8 cellular contexts compared by ENCODE assay signal in the genomic region with DNA sequence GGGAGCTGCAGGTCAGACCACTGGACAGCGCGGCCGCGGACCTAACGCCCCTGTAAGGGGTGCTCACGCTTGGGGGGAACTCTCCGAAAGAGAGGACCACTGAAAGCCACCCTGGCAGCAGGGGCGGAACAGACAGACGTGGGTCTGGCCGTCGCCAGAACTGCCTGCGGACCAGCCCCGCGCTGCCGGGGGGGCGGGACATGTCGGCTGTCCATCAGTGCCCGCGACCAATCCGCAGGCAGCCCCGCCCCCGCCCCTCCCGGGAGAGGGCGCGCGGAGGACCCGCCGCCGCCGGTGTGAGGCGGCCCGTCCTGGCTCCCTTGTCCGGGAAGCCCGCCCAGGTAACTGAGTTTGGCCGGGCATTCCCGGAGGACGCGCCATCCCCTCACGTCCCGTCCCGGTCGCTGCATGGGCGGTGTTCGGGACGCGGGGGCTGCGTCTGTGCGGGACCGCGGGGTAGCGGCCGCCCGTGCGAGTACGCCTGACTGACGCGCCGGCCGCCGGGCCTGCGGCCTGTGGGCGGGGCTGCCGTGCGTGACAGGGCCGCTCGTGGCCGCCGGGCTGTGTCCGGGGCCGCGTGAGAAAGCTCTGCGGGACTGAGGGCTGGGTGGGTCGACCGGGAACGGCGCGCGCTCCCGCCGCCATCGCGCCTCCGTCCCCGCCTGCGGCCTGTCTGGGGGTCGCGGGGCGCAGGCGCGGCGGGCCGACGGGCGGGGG. TPM values are rescaled to one million over a fixed set of nuclear protein-coding genes. Genes with fewer than 3 reads are reported as not detected.
DNase-seq lines count a peak whose midpoint lies in the region; ATAC-seq and TF ChIP-seq lines count a peak whose summit lies in the region.

No MANE protein-coding gene starts in this region.

- CTCF ChIA-PET in activated naive CD4-positive, alpha-beta T cell treated with anti-CD3 and anti-CD28 coated beads, Interleukin-2, amount 10 ng/mL, durations not matched to agents 7 days and 5 days (lab: Charles Lee): interaction anchor here (0.7 to 12.7 kb wide), 12 partner anchors 20 to 274 kb away, joined by 3 to 240 read pairs (median 14); no protein-coding TSS in a partner anchor

- H3K9me2 ChIP-seq in Karpas-422 (replicated peaks; ENCODE audit: insufficient read depth, low read length): no peaks in the 10 kb centered on the region

- peak; percentile 35 for ATAC-seq in GM21786 (IDR thresholded peaks at IDR 0.05; ENCODE audit: unreplicated experiment)
- peak; percentile 90 for ATAC-seq in gastroesophageal sphincter

- no peaks in the 10 kb centered on the region for H3K27me3 ChIP-seq in Karpas-422 (ENCODE audit: low read length)
- no peaks in the 10 kb centered on the region for H3K27me3 ChIP-seq in gastroesophageal sphincter

- peak overlapping the region; percentile 74 for H3K4me2 ChIP-seq in Karpas-422 (ENCODE audit: low read depth, low read length, poor library complexity, severe bottlenecking)

- H3K9me3 ChIP-seq in Karpas-422 (ENCODE audit: low read length) (no peaks in the 10 kb centered on the region), gastroesophageal sphincter (no peaks in the 10 kb centered on the region)

- H3K4me1 Mint-ChIP-seq in activated naive CD4-positive, alpha-beta T cell treated with anti-CD3 and anti-CD28 coated beads, Interleukin-2, amount 10 ng/mL, durations not matched to agents 7 days and 5 days: peaks cover 53% of the 10 kb centered on the region

- TF ChIP-seq CTCF in gastroesophageal sphincter (IDR thresholded peaks at IDR 0.05): peak in 2 of 4 experiments; percentile 17 to 35

- DNase-seq in Daoy (ENCODE audit: low read depth): peak; percentile 88
- DNase-seq in Karpas-422: peak; percentile 95
- DNase-seq in SHP77 treated with DMSO at 0.1 percent for 48 hours (lab: John Stamatoyannopoulos, UW): peak; percentile 17
- peak; percentile 88 for DNase-seq in activated naive CD4-positive, alpha-beta T cell treated with anti-CD3 and anti-CD28 coated beads, Interleukin-2, amount 10 ng/mL, durations not matched to agents 7 days and 5 days
- DNase-seq in nucleus accumbens (lab: John Stamatoyannopoulos, UW): peak; percentile 33 to 95 (median 87)
- DNase-seq in substantia nigra (lab: John Stamatoyannopoulos, UW): peak; percentile 54 to 95 (median 88)

- H2AFZ ChIP-seq in Karpas-422 (ENCODE audit: low read length): peak overlapping the region; percentile 51; the same call in 1 of the 2 replicates

- H3K27me3 Mint-ChIP-seq in activated naive CD4-positive, alpha-beta T cell treated with anti-CD3 and anti-CD28 coated beads, Interleukin-2, amount 10 ng/mL, durations not matched to agents 7 days and 5 days: no peaks in the 10 kb centered on the region

- H3K4me1 ChIP-seq in Karpas-422 (ENCODE audit: low read length) (peaks cover 72% of the 10 kb centered on the region), gastroesophageal sphincter (peaks cover 0 to 54% (median 33%) of the 10 kb centered on the region in 3 donors)

- WGBS in gastroesophageal sphincter (ENCODE audit: low coverage in 1 of 2), 2 donors: no CpG with 5 or more reads among the region's 94 CpGs

- H3K9ac ChIP-seq in Karpas-422 (ENCODE audit: low read length): peak overlapping the region; percentile 91

- no peaks in the 10 kb centered on the region for H3K36me3 ChIP-seq in Karpas-422 (ENCODE audit: insufficient read depth, low read length)
- H3K36me3 ChIP-seq in gastroesophageal sphincter: no peaks in the 10 kb centered on the region

- peak; percentile 72 to 75 for TF ChIP-seq POLR2A in gastroesophageal sphincter (IDR thresholded peaks at IDR 0.05)

- TF ChIP-seq EP300 in gastroesophageal sphincter (IDR thresholded peaks at IDR 0.05): no peak

- H3K27ac ChIP-seq in Karpas-422 (ENCODE audit: low read length) (peak overlapping the region; percentile 64), gastroesophageal sphincter (peak overlapping the region; percentile 84 to 99 (median 98)), substantia nigra (ENCODE audit: low read depth, low read length, poor library complexity, severe bottlenecking) (peak overlapping the region; percentile 89)

- H3K4me3 Mint-ChIP-seq in activated naive CD4-positive, alpha-beta T cell treated with anti-CD3 and anti-CD28 coated beads, Interleukin-2, amount 10 ng/mL, durations not matched to agents 7 days and 5 days: peak overlapping the region; percentile 79

- H3K4me3 ChIP-seq in Karpas-422 (ENCODE audit: low read length) (peak overlapping the region; percentile 85), gastroesophageal sphincter (peak overlapping the region; percentile 95)

- H3K36me3 Mint-ChIP-seq in activated naive CD4-positive, alpha-beta T cell treated with anti-CD3 and anti-CD28 coated beads, Interleukin-2, amount 10 ng/mL, durations not matched to agents 7 days and 5 days: peaks cover 32% of the 10 kb centered on the region

- H3K9me3 Mint-ChIP-seq in activated naive CD4-positive, alpha-beta T cell treated with anti-CD3 and anti-CD28 coated beads, Interleukin-2, amount 10 ng/mL, durations not matched to agents 7 days and 5 days: no peaks in the 10 kb centered on the region

- H4K20me1 ChIP-seq in Karpas-422 (ENCODE audit: insufficient read depth, low read depth, low read length): peaks cover 4% of the 10 kb centered on the region; the same call in 1 of the 2 replicates

- H3K79me2 ChIP-seq in Karpas-422 (ENCODE audit: low read length): peaks cover 45% of the 10 kb centered on the region

- H3K27ac Mint-ChIP-seq in activated naive CD4-positive, alpha-beta T cell treated with anti-CD3 and anti-CD28 coated beads, Interleukin-2, amount 10 ng/mL, durations not matched to agents 7 days and 5 days: peak overlapping the region; percentile 89

RNA-seq across cellular contexts. Expression of a gene that starts 0.5 kb away (rescaled TPM):
- total RNA-seq in Daoy (2014; rRNA removed; shearing (Covaris generic)): 18.5 and 37.1 TPM in 2 replicates
- 48.6 and 69.0 TPM in 2 replicates for total RNA-seq in Karpas-422 (2014; rRNA removed; shearing (Covaris generic); ENCODE audit: low replicate concordance)
- total RNA-seq in gastroesophageal sphincter: 100 to 1,000 TPM in 2 of 4 donors, 10 to 100 TPM in 2; 42.3 to 173 (median 94.7) TPM

Comparison
In these comparisons a context has a peak if more than half of its experiments do, and no peak if none do; other contexts are left out.
1. Peak in every context shown above with its lines: DNase-seq, ATAC-seq, H3K4me3 ChIP-seq and H3K27ac ChIP-seq.
2. DNase-seq: peak in every context shown above with its lines; median percentile 95 in Karpas-422; 88 in Daoy; 88 in activated naive CD4-positive, alpha-beta T cell treated with anti-CD3 and anti-CD28 coated beads, Interleukin-2, amount 10 ng/mL, durations not matched to agents 7 days and 5 days; 88 in substantia nigra; 87 in nucleus accumbens; 17 in SHP77 treated with DMSO at 0.1 percent for 48 hours.